Comparison of ENCODE assay signal across 13 cellular contexts in genomic region chr6:41935190-41935569, GRCh38. TPM values are rescaled to one million over a fixed set of nuclear protein-coding genes. Genes with fewer than 3 reads are reported as not detected.
DNase-seq lines count a peak whose midpoint lies in the region; ATAC-seq and TF ChIP-seq lines count a peak whose summit lies in the region.
"Had no signal": no experiment of that assay in that cellular context is flagged by ENCODE, and none has a peak within 500 bp of the region (broad histone marks: within the 10 kb centered on the region; RNA-seq: fewer than 3 reads in every experiment).

No MANE protein-coding gene starts in this region.

- peak overlapping the region; percentile 90 for H3K4me3 Mint-ChIP-seq in activated CD8-positive, alpha-beta T cell treated with anti-CD3 and anti-CD28 coated beads for 36 hours
- H3K4me3 Mint-ChIP-seq in natural killer cell, result peak overlapping the region; percentile 97

- H3K36me3 Mint-ChIP-seq in activated CD8-positive, alpha-beta T cell treated with anti-CD3 and anti-CD28 coated beads for 36 hours (ENCODE audit: low read depth), result peaks cover 78% of the 10 kb centered on the region
- H3K36me3 Mint-ChIP-seq in natural killer cell, result peaks cover 7% of the 10 kb centered on the region

- H3K79me2 ChIP-seq in KMS-11 (ENCODE audit: insufficient read depth, low read depth), result peaks cover 4% of the 10 kb centered on the region; the same call in 1 of the 2 replicates

- peaks cover 52% of the 10 kb centered on the region for H3K4me1 ChIP-seq in KMS-11 (ENCODE audit: low read depth, poor library complexity, severe bottlenecking)

- CTCF ChIA-PET in activated CD8-positive, alpha-beta T cell treated with anti-CD3 and anti-CD28 coated beads for 36 hours (lab: Charles Lee), result interaction anchor here (0.7 to 21.4 kb wide), 12 partner anchors 8 to 154 kb away, joined by 3 to 392 read pairs (median 4); partner anchors contain the start of genes BYSL, MED20, PRICKLE4 and TAF8

- H4K20me1 ChIP-seq in KMS-11 (ENCODE audit: insufficient read depth), result no peaks in the 10 kb centered on the region; the same call in 1 of the 2 replicates

- ATAC-seq in activated CD8-positive, alpha-beta T cell treated with anti-CD3 and anti-CD28 coated beads for 36 hours, result no peak
- no peak for ATAC-seq in natural killer cell
- ATAC-seq in GM21717 (IDR thresholded peaks at IDR 0.05; ENCODE audit: unreplicated experiment), result no peak

- POLR2A ChIA-PET in activated CD8-positive, alpha-beta T cell treated with anti-CD3 and anti-CD28 coated beads for 36 hours (lab: Charles Lee), result interaction anchor here (0.8 to 16.7 kb wide), 8 partner anchors 9 to 148 kb away, joined by 3 to 358 read pairs (median 6); partner anchors contain the start of genes BYSL, MED20, TAF8 and TOMM6

- H2AFZ ChIP-seq in KMS-11 (ENCODE audit: low read depth), result no peak overlapping the region

- no peaks in the 10 kb centered on the region for H3K27me3 Mint-ChIP-seq in activated CD8-positive, alpha-beta T cell treated with anti-CD3 and anti-CD28 coated beads for 36 hours
- H3K27me3 Mint-ChIP-seq in natural killer cell (ENCODE audit: low read depth in 2 of 2), result no peaks in the 10 kb centered on the region

- H3K9ac ChIP-seq in KMS-11, result no peak overlapping the region

- peak overlapping the region; percentile 91 for H3K27ac Mint-ChIP-seq in activated CD8-positive, alpha-beta T cell treated with anti-CD3 and anti-CD28 coated beads for 36 hours
- H3K27ac Mint-ChIP-seq in natural killer cell, result peak overlapping the region; percentile 88 to 95

- intact Hi-C loops in activated CD8-positive, alpha-beta T cell treated with anti-CD3 and anti-CD28 coated beads for 36 hours (cut with micrococcal nuclease), result loop anchor here (5.0 kb wide), 1 partner anchor 88 kb away; no protein-coding TSS in a partner anchor
- intact Hi-C loops in natural killer cell (cut with micrococcal nuclease), result loop anchor here (5.0 kb wide), 2 partner anchors 37 to 203 kb away; no protein-coding TSS in a partner anchor

- TF ChIP-seq CTCF in KMS-11 (conservative IDR thresholded peaks at IDR 0.05; ENCODE audit: low read depth, low read length) (no peak), natural killer cell (IDR thresholded peaks at IDR 0.05) (no peak)
- no peak for TF ChIP-seq CTCF in activated CD8-positive, alpha-beta T cell treated with anti-CD3 and anti-CD28 coated beads for 36 hours (IDR thresholded peaks at IDR 0.05)

- H3K4me1 Mint-ChIP-seq in activated CD8-positive, alpha-beta T cell treated with anti-CD3 and anti-CD28 coated beads for 36 hours (ENCODE audit: low read depth), result peaks cover 50% of the 10 kb centered on the region
- peaks cover 78 to 82% of the 10 kb centered on the region in 2 donors for H3K4me1 Mint-ChIP-seq in natural killer cell

- H3K27ac ChIP-seq in KMS-11, result peak overlapping the region; percentile 13; the same call in 1 of the 2 replicates
- H3K27ac ChIP-seq: 22Rv1, brain microvascular endothelial cell had no signal

- DNase-seq in DMS 273 (lab: John Stamatoyannopoulos, UW; ENCODE audit: unreplicated experiment) (peak; percentile 56), DMS 273 treated with DMSO at 0.1 percent for 48 hours (lab: John Stamatoyannopoulos, UW) (no peak), natural killer cell (no peak), NCI-H510A (lab: John Stamatoyannopoulos, UW) (no peak), islet precursor cell (no peak)
- DNase-seq in activated CD8-positive, alpha-beta T cell treated with anti-CD3 and anti-CD28 coated beads for 36 hours, result no peak
- DNase-seq: brain microvascular endothelial cell; EL; NCI-H1436 treated with DMSO at 0.1 percent for 48 hours; stimulated activated CD4-positive, alpha-beta T cell treated with anti-CD3 and anti-CD28 coated beads, Interleukin-2, amount 100 ng/mL, for 48 hours had no signal

- no peak overlapping the region for H3K4me3 ChIP-seq in KMS-11 (IDR thresholded peaks at IDR 0.05; ENCODE audit: insufficient read depth, low read depth, low read length)

- no peaks in the 10 kb centered on the region for H3K27me3 ChIP-seq in KMS-11 (ENCODE audit: insufficient read depth, low read depth)
- H3K27me3 ChIP-seq: brain microvascular endothelial cell had no signal

- no peaks in the 10 kb centered on the region for H3K9me3 Mint-ChIP-seq in activated CD8-positive, alpha-beta T cell treated with anti-CD3 and anti-CD28 coated beads for 36 hours
- H3K9me3 Mint-ChIP-seq in natural killer cell, result no peaks in the 10 kb centered on the region

- peak overlapping the region; percentile 47 for H3K4me2 ChIP-seq in KMS-11

- peaks cover 5% of the 10 kb centered on the region; the same call in 1 of the 2 replicates for H3K36me3 ChIP-seq in KMS-11 (ENCODE audit: insufficient read depth)

RNA-seq across cellular contexts. Expression of gene CCND3, which starts 6.4 kb away (rescaled TPM):
- total RNA-seq in activated CD8-positive, alpha-beta T cell treated with anti-CD3 and anti-CD28 coated beads for 36 hours, result 100 to 1,000 TPM; 457 to 459 TPM
- 100 to 1,000 TPM; 409 to 438 (median 438) TPM for total RNA-seq in natural killer cell

RNA-seq across cellular contexts. Expression of gene BYSL, which starts 13.9 kb away (rescaled TPM):
- total RNA-seq in activated CD8-positive, alpha-beta T cell treated with anti-CD3 and anti-CD28 coated beads for 36 hours, result 10 to 100 TPM; 56.4 to 59.5 TPM
- total RNA-seq in natural killer cell, result 10 to 100 TPM in 1 of 3 donors, 1 to 10 TPM in 2; 5.4 to 11.6 (median 5.7) TPM

RNA-seq across cellular contexts. Expression of gene MED20, which starts 14.2 kb away (rescaled TPM):
- total RNA-seq in activated CD8-positive, alpha-beta T cell treated with anti-CD3 and anti-CD28 coated beads for 36 hours, result 10 to 100 TPM; 23.4 to 28.0 TPM
- 10 to 100 TPM in 2 of 3 donors, 1 to 10 TPM in 1; 6.4 to 15.2 (median 15.0) TPM for total RNA-seq in natural killer cell

RNA-seq across cellular contexts. Expression of gene USP49, which starts 40.0 kb away (rescaled TPM):
- 1 to 10 TPM; 5.7 to 5.9 TPM for total RNA-seq in activated CD8-positive, alpha-beta T cell treated with anti-CD3 and anti-CD28 coated beads for 36 hours
- total RNA-seq in natural killer cell, result 10 to 100 TPM in 2 of 3 donors, 1 to 10 TPM in 1; 6.4 to 15.1 (median 11.5) TPM

Comparison
In these comparisons a context has a peak if more than half of its experiments do, and no peak if none do; other contexts are left out.
1. RNA of gene BYSL, which starts 13.9 kb away (total RNA-seq): 56.4 to 59.5 TPM in activated CD8-positive, alpha-beta T cell treated with anti-CD3 and anti-CD28 coated beads for 36 hours; 5.4 to 11.6 TPM in natural killer cell; every median in the first group is over 4 times any median in the second.